Comparison of ENCODE assay signal across 10 cellular contexts in the genomic region with DNA sequence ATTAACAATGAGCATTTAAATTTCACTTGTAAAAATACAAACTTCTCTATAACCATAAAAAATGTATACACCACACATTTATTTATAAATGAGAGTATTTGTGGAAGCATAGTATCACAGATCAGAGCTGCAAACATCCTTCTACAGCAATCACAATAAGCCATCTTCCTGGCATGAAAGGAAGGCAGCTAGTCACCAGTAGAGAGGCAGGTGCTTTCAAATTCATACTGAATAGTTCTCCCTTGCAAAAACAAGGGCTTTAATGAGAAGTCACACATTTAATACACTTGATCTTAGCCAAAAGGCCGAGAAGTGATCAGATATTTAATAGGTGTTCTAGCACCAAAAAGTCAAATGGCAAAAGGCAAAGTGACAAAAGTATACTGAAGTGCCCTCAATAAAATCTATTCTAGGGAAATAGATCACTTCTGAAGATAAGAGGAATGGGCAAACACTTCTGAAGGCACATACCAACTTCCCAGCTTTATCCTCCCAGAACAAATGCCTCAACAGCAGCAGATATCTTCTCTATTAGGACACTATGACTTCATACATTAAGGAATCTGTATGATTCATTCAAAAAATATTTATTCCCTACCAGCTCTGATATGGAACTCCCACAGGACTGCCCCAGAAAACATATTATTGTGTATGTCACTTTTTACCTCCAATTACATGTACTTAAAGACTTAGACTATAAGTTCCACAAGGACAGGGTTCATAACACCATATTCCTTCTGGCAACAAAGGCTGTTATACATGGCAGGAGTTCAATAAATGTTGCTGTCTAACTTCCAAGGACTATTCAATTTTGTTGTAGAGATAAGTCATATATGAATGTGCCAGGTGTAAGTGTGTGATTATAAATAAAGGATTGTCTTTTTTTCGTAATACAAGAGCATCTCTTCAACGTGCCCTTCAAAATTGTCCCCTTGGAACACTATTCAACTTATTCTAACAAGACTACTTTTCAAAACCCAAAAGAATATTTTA. TPM values are rescaled to one million over a fixed set of nuclear protein-coding genes. Genes with fewer than 3 reads are reported as not detected.
A peak's percentile ranks its signal among the peaks of the same experiment; 100 is the strongest.
DNase-seq lines count a peak whose midpoint lies in the region; ATAC-seq and TF ChIP-seq lines count a peak whose summit lies in the region.
"Had no signal": no experiment of that assay in that cellular context is flagged by ENCODE, and none has a peak within 500 bp of the region (broad histone marks: within the 10 kb centered on the region; RNA-seq: fewer than 3 reads in every experiment).

No MANE protein-coding gene starts in this region.

- no peak for TF ChIP-seq CTCF in RWPE1 (conservative IDR thresholded peaks at IDR 0.05; ENCODE audit: low read depth)

- CTCF ChIA-PET in RWPE1 (lab: Yijun Ruan, JAX) = interaction anchor here (0.6 kb wide), 2 partner anchors 83 to 241 kb away, joined by 3 read pairs; no protein-coding TSS in a partner anchor

- ATAC-seq in GM21526 (IDR thresholded peaks at IDR 0.05; ENCODE audit: low FRiP score, unreplicated experiment) (no peak), HG03280 (IDR thresholded peaks at IDR 0.05; ENCODE audit: unreplicated experiment) (no peak)

- POLR2A ChIA-PET in RWPE1 (lab: Yijun Ruan, JAX; ENCODE audit: low non-redundant PET) = no interaction called here

- no peak overlapping the region for H3K27ac ChIP-seq in RWPE1

- peak; percentile 80 for DNase-seq in GM03348 (ENCODE audit: low spot score)
- peak; percentile 92 for DNase-seq in RWPE1 (ENCODE audit: low spot score)
- DNase-seq in fibroblast of peridontal ligament (ENCODE audit: extremely low read depth) = peak; percentile 71
- DNase-seq in pulmonary artery endothelial cell (ENCODE audit: low read depth, low spot score) = peak; percentile 64
- DNase-seq in stimulated activated CD4-positive, alpha-beta T cell treated with anti-CD3 and anti-CD28 coated beads, Interleukin-2, amount 100 ng/mL, for 24 hours = no peak
- no peak for DNase-seq in retina
- DNase-seq: activated naive CD4-positive, alpha-beta T cell treated with anti-CD3 and anti-CD28 coated beads for 36 hours; immature natural killer cell had no signal

RNA-seq across cellular contexts. Expression of a gene that starts 31.7 kb away (rescaled TPM):
- total RNA-seq in pulmonary artery endothelial cell = 81.3 and 90.1 TPM in 2 replicates

Comparison
In these comparisons a context has a peak if more than half of its experiments do, and no peak if none do; other contexts are left out.
1. DNase-seq: peak in GM03348 (single experiment), RWPE1 (single experiment), fibroblast of peridontal ligament (single experiment) and pulmonary artery endothelial cell (single experiment); none in stimulated activated CD4-positive, alpha-beta T cell treated with anti-CD3 and anti-CD28 coated beads, Interleukin-2, amount 100 ng/mL, for 24 hours (0 of 2) and retina (single experiment).